ENCODE assay signal across 1 cellular context in the genomic region with DNA sequence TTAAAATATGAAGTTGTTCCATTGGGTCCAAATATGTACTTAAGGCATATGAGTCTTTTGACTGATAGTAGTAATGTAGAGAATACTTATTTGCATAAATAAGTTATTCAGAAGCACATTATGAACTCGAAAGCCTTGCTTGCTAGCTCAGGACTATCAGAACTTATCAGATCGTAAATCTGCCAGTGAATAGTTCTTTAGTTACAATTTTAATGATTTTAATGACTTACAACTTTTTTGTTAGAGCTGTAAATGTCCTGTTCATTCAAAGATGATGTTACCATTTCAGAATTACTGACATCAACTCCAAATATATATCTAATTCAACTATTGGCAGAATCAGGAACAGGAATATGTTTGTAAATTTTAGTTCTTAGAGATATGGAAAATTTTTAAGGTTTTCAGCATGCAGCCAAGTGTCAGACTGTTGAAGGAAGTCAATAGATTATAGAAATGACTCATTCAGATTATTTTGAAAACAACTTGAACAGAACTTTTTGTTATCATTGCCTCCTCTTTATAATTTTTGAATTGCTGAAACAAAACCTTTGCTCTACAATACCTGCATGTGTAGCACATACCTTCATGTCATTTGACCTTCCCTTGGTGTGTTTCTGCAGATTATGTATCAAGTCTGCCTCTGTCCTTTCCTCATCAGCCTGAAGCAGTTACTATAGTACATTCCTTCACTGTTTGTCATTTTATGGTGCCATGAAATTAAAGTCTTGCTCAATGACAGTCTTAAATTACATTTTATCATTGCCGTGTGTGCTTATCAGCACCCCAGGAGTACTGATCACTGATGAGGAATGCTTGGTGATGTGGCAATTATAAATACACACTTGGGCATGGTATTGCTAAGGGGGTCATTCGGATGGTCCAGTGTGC.
TF ChIP-seq lines count a peak whose summit lies in the region.

No MANE protein-coding gene starts in this region.

TF ChIP-seq in SK-N-SH, 30 proteins besides CTCF, POLR2A, EP300 and RAD21 (continued from another document):
- TF ChIP-seq PBX3 (IDR thresholded peaks at IDR 0.05) (peak; percentile 39), FOSL2 (IDR thresholded peaks at IDR 0.05; ENCODE audit: borderline replicate concordance, low read depth) (peak; percentile 12; the same call in 1 of the 2 replicates), JUND (IDR thresholded peaks at IDR 0.05) (peak; percentile 32), SIN3A (IDR thresholded peaks at IDR 0.05; ENCODE audit: borderline replicate concordance, low read depth, low read length) (no peak), TEAD4 (IDR thresholded peaks at IDR 0.05; ENCODE audit: borderline replicate concordance, insufficient read depth) (peak; percentile 22; the same call in 1 of the 2 replicates)
